Comparison of ENCODE assay signal across 1 cellular context in genomic region chr7:129952653-129953560, GRCh38.
TF ChIP-seq lines count a peak whose summit lies in the region.

UBE2H (minus strand) TSS chr7:129952960; CDS start chr7:129952555, 405 bp downstream.

TF ChIP-seq in HepG2, 621 proteins besides CTCF, POLR2A, EP300 and RAD21 (continued from another document and continues in another):
- TF ChIP-seq STAT6 (CRISPR knock-in tag; IDR thresholded peaks at IDR 0.05; ENCODE audit: borderline replicate concordance) (no peak), THAP11 (CRISPR knock-in tag; IDR thresholded peaks at IDR 0.05) (peak; percentile 99), MTERF4 (CRISPR knock-in tag; IDR thresholded peaks at IDR 0.05) (no peak), KDM2A (CRISPR knock-in tag; IDR thresholded peaks at IDR 0.05; ENCODE audit: borderline replicate concordance, low read depth) (peak; percentile 64), ZHX2 (IDR thresholded peaks at IDR 0.05; ENCODE audit: low read depth) (peak; percentile 92), ZHX2 (CRISPR knock-in tag; IDR thresholded peaks at IDR 0.05; ENCODE audit: borderline replicate concordance) (no peak), MIER2 (CRISPR knock-in tag; IDR thresholded peaks at IDR 0.05) (0 out of 2 replicates have a peak, but pooled peaks have one; percentile 17), ZFP62 (CRISPR knock-in tag; IDR thresholded peaks at IDR 0.05) (no peak), HMG20B (CRISPR knock-in tag; conservative IDR thresholded peaks at IDR 0.05) (no peak), HMG20A (CRISPR knock-in tag; IDR thresholded peaks at IDR 0.05; ENCODE audit: borderline replicate concordance) (no peak), ZNF780A (CRISPR knock-in tag; IDR thresholded peaks at IDR 0.05) (no peak), PCBP1 (IDR thresholded peaks at IDR 0.05; ENCODE audit: borderline replicate concordance, low read depth, low read length) (peak; percentile 83; the same call in 1 of the 2 replicates), ZBTB33 (CRISPR knock-in tag; IDR thresholded peaks at IDR 0.05) (no peak), ZNF496 (CRISPR knock-in tag; IDR thresholded peaks at IDR 0.05; ENCODE audit: insufficient replicate concordance) (no peak), HMGA1 (CRISPR knock-in tag; conservative IDR thresholded peaks at IDR 0.05) (no peak), ZNF407 (CRISPR knock-in tag; IDR thresholded peaks at IDR 0.05; ENCODE audit: not compliant biosample characterization) (no peak), FOXO4 (CRISPR knock-in tag; conservative IDR thresholded peaks at IDR 0.05) (no peak), ZBTB43 (CRISPR knock-in tag; conservative IDR thresholded peaks at IDR 0.05) (peak; percentile 46; the same call in 1 of the 2 replicates), ZNF746 (CRISPR knock-in tag; IDR thresholded peaks at IDR 0.05) (no peak), PRDM10 (CRISPR knock-in tag; IDR thresholded peaks at IDR 0.05; ENCODE audit: low read depth) (0 out of 2 replicates have a peak, but pooled peaks have one; percentile 33), ZNF619 (CRISPR knock-in tag; IDR thresholded peaks at IDR 0.05) (no peak), ZNF83 (CRISPR knock-in tag; IDR thresholded peaks at IDR 0.05; ENCODE audit: borderline replicate concordance) (no peak), MED13 (CRISPR knock-in tag; IDR thresholded peaks at IDR 0.05) (no peak), TEAD2 (CRISPR knock-in tag; IDR thresholded peaks at IDR 0.05) (no peak), SNAPC2 (CRISPR knock-in tag; IDR thresholded peaks at IDR 0.05) (no peak)
